In the genomic region with DNA sequence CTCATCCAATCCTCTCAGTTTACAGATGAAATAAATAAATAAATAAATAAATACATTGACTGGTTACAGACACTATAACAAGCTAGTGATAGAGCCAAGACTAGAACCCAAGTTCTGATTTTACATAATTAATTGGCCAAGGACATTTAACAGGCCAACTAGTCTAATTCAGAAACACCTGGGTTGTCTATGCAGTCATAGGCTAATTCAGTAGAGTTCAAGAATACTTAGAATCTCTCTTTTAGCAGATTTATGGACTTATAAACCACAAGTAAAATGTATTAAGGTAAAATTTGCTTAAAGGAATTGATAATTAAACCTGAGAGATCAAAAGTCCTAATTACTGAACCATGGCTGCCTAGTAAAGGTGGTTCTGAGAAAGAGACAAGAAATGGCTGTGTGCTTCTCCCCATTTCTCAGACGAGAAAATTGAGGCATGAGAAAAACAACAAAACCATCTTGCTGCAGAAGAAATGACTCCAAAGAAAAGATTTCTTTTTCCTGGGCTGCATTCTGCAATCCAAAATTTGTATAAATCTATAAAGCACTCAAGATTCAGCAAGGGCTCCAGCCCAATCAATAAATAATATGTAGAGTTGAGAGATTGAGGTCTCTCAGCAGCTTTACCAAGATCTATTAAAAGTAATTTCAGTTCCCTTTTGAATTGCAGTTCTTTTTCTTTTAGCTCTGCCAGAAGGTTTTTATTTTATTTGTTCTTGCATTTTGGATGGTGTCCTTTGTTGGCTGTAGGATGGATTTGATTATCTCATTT, we compare ENCODE assay signal across 14 cellular contexts.
A peak's percentile ranks its signal among the peaks of the same experiment; 100 is the strongest.
DNase-seq lines count a peak whose midpoint lies in the region; ATAC-seq and TF ChIP-seq lines count a peak whose summit lies in the region.
"Had no signal": no experiment of that assay in that cellular context is flagged by ENCODE, and none has a peak within 500 bp of the region (broad histone marks: within the 10 kb centered on the region; RNA-seq: fewer than 3 reads in every experiment).

No MANE protein-coding gene starts in this region.

- DNase-seq in GM13977 (ENCODE audit: low spot score) (peak; percentile 20), NCI-H2107 (lab: John Stamatoyannopoulos, UW) (no peak), NCI-H2081 (lab: John Stamatoyannopoulos, UW) (no peak), mesothelial cell of epicardium (ENCODE audit: low spot score in 2 of 2, unreplicated experiment in 2 of 2) (no peak)
- no peak for DNase-seq in activated CD8-positive, alpha-beta T cell treated with anti-CD3 and anti-CD28 coated beads, Interleukin-2, amount 10 ng/mL, durations not matched to agents 7 days and 5 days
- DNase-seq: body of pancreas, heart left ventricle, Karpas-422, lower lobe of right lung, PC-9, upper lobe of right lung had no signal

- in situ Hi-C loops in GM13977 (cut with MboI; ENCODE audit: low pct_unique_long_range_greater_than_20kb, low sequenced_read_pairs, unreplicated experiment): no loop called here

- H3K9me3 Mint-ChIP-seq in activated CD8-positive, alpha-beta T cell treated with anti-CD3 and anti-CD28 coated beads, Interleukin-2, amount 10 ng/mL, durations not matched to agents 7 days and 5 days (ENCODE audit: insufficient read depth): no peaks in the 10 kb centered on the region
- peaks cover 3% of the 10 kb centered on the region for H3K9me3 Mint-ChIP-seq in mesothelial cell of epicardium

- H3K4me3 Mint-ChIP-seq in activated CD8-positive, alpha-beta T cell treated with anti-CD3 and anti-CD28 coated beads, Interleukin-2, amount 10 ng/mL, durations not matched to agents 7 days and 5 days: no peak overlapping the region
- no peak overlapping the region for H3K4me3 Mint-ChIP-seq in mesothelial cell of epicardium

- TF ChIP-seq CTCF in GM13977 (IDR thresholded peaks at IDR 0.05; ENCODE audit: extremely low read depth, insufficient read depth, missing control alignments) (no peak), mesothelial cell of epicardium (IDR thresholded peaks at IDR 0.05; ENCODE audit: unreplicated experiment) (no peak)

- H3K27ac Mint-ChIP-seq in activated CD8-positive, alpha-beta T cell treated with anti-CD3 and anti-CD28 coated beads, Interleukin-2, amount 10 ng/mL, durations not matched to agents 7 days and 5 days: no peak overlapping the region
- H3K27ac Mint-ChIP-seq in mesothelial cell of epicardium: no peak overlapping the region

- H3K4me1 Mint-ChIP-seq in activated CD8-positive, alpha-beta T cell treated with anti-CD3 and anti-CD28 coated beads, Interleukin-2, amount 10 ng/mL, durations not matched to agents 7 days and 5 days (ENCODE audit: low read depth): no peaks in the 10 kb centered on the region
- H3K4me1 Mint-ChIP-seq in mesothelial cell of epicardium: peaks cover 5% of the 10 kb centered on the region

- POLR2A ChIA-PET in activated CD8-positive, alpha-beta T cell treated with anti-CD3 and anti-CD28 coated beads, Interleukin-2, amount 10 ng/mL, durations not matched to agents 7 days and 5 days (lab: Charles Lee): no interaction called here

- CTCF ChIA-PET in activated CD8-positive, alpha-beta T cell treated with anti-CD3 and anti-CD28 coated beads, Interleukin-2, amount 10 ng/mL, durations not matched to agents 7 days and 5 days (lab: Charles Lee): no interaction called here

- ATAC-seq in GM19452 (IDR thresholded peaks at IDR 0.05; ENCODE audit: unreplicated experiment) (peak; percentile 75), HG02884 (IDR thresholded peaks at IDR 0.05; ENCODE audit: unreplicated experiment) (peak; percentile 61), HG03571 (IDR thresholded peaks at IDR 0.05; ENCODE audit: unreplicated experiment) (peak; percentile 77)
- ATAC-seq in activated CD8-positive, alpha-beta T cell treated with anti-CD3 and anti-CD28 coated beads, Interleukin-2, amount 10 ng/mL, durations not matched to agents 7 days and 5 days: no peak
- ATAC-seq: body of pancreas, heart left ventricle, lower lobe of right lung, upper lobe of right lung had no signal

- H3K27me3 Mint-ChIP-seq in activated CD8-positive, alpha-beta T cell treated with anti-CD3 and anti-CD28 coated beads, Interleukin-2, amount 10 ng/mL, durations not matched to agents 7 days and 5 days (ENCODE audit: low read depth): no peaks in the 10 kb centered on the region
- H3K27me3 Mint-ChIP-seq in mesothelial cell of epicardium (ENCODE audit: low read depth): no peaks in the 10 kb centered on the region

- H3K36me3 Mint-ChIP-seq in activated CD8-positive, alpha-beta T cell treated with anti-CD3 and anti-CD28 coated beads, Interleukin-2, amount 10 ng/mL, durations not matched to agents 7 days and 5 days (ENCODE audit: low read depth): no peaks in the 10 kb centered on the region
- no peaks in the 10 kb centered on the region for H3K36me3 Mint-ChIP-seq in mesothelial cell of epicardium
